ENCODE assay signal across 1 cellular context in the genomic region with DNA sequence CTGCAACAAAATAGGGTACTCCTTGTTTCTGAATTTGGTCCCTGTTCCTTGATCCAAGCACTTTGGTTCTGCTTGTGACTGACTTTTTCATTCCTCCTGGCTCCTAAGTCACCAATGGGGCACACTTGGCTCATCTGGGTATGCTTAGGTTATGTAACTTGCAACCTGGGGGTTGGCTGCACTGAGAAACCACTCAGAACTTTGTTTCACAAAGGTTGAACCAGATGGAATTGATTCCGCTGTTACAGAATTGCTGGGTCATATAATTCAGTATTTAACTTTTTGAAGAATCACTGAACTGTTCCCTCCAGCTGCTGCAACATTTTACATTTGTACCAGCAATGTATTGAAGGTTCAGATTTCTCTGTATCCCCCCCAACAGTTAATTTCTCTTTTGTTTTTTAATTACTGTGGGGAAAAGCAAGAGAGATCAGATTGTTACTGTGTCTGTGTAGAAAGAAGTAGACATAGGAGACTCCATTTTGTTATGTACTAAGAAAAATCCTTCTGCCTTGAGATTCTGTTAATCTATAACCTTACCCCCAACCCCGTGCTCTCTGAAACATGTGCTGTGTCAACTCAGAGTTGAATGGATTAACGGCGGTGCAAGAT.
TF ChIP-seq lines count a peak whose summit lies in the region.

No MANE protein-coding gene starts in this region.

TF ChIP-seq in HEK293T, 16 proteins besides CTCF, POLR2A, EP300 and RAD21 (continued from another document):
- TF ChIP-seq, protein P1, sequence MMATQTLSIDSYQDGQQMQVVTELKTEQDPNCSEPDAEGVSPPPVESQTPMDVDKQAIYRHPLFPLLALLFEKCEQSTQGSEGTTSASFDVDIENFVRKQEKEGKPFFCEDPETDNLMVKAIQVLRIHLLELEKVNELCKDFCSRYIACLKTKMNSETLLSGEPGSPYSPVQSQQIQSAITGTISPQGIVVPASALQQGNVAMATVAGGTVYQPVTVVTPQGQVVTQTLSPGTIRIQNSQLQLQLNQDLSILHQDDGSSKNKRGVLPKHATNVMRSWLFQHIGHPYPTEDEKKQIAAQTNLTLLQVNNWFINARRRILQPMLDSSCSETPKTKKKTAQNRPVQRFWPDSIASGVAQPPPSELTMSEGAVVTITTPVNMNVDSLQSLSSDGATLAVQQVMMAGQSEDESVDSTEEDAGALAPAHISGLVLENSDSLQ (IDR thresholded peaks at IDR 0.05): no peak
- TF ChIP-seq ELF4 (IDR thresholded peaks at IDR 0.05) (no peak), NFRKB (IDR thresholded peaks at IDR 0.05) (no peak), CTBP1 (IDR thresholded peaks at IDR 0.05; ENCODE audit: borderline replicate concordance) (no peak), BHLHE40 (IDR thresholded peaks at IDR 0.05; ENCODE audit: borderline replicate concordance) (no peak), SUZ12 (IDR thresholded peaks at IDR 0.05) (no peak), SP1 (IDR thresholded peaks at IDR 0.05) (no peak), FOXA1 (IDR thresholded peaks at IDR 0.05) (no peak), FOXM1 (IDR thresholded peaks at IDR 0.05; ENCODE audit: borderline replicate concordance) (no peak), ARNT (IDR thresholded peaks at IDR 0.05) (no peak), HDGF (IDR thresholded peaks at IDR 0.05; ENCODE audit: borderline replicate concordance) (no peak), LEF1 (IDR thresholded peaks at IDR 0.05; ENCODE audit: borderline replicate concordance) (no peak), L3MBTL2 (conservative IDR thresholded peaks at IDR 0.05) (no peak), TARDBP (IDR thresholded peaks at IDR 0.05) (no peak), FOXK2 (IDR thresholded peaks at IDR 0.05) (no peak)
